ENCODE assay signal across 1 cellular context in the genomic region with DNA sequence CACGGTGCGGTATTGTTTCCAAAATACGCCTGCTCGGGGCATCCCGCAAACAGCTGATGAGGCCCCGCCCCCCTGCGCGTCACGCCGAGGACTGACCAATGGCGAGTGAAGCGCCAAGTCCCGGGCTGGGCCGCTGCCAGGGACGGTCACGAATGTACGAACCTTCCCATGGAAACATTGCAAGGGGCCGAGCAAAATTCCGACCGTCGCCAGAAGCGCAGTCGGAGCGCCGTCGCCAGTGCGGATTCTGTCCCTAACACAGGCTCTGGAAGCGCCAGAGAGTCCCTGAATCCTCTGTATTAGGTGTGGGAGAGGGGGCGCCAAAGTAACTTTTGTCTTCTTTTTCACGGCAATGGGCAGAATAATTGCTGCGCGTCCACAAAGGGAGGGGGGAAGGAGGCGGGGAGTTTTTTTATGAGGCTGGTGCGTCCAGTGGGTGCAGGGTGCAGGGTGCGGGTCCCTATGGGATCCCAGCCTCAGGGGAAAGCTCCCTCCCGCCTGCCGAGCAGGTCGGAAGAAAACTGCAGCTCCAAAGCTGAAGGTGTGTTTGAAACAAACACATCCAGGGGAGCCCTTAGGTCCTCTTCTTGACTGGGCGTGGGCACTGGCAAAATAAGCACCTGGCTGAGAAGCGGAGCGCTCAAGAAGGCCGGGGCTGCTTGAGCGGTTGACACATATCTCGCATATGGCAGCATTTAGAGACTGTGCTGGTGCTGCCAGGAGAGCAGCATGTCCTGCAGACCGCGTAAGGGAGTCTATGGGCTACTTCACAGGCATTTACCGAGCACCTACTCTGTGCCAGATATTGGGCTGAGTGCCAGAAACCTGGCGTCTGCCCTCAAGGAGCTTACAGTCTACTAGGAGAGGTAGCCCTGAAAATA.
TF ChIP-seq lines count a peak whose summit lies in the region.

A gene with protein sequence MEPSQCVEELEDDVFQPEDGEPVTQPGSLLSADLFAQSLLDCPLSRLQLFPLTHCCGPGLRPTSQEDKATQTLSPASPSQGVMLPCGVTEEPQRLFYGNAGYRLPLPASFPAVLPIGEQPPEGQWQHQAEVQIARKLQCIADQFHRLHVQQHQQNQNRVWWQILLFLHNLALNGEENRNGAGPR (minus strand): TSS at position 25 of the 881 bp plus-strand sequence. CDS start 2,793 bp downstream, outside the sequence.

TF ChIP-seq in K562, 482 proteins besides CTCF, POLR2A, EP300 and RAD21 (continued from another document and continues in another):
- TF ChIP-seq, protein P1, sequence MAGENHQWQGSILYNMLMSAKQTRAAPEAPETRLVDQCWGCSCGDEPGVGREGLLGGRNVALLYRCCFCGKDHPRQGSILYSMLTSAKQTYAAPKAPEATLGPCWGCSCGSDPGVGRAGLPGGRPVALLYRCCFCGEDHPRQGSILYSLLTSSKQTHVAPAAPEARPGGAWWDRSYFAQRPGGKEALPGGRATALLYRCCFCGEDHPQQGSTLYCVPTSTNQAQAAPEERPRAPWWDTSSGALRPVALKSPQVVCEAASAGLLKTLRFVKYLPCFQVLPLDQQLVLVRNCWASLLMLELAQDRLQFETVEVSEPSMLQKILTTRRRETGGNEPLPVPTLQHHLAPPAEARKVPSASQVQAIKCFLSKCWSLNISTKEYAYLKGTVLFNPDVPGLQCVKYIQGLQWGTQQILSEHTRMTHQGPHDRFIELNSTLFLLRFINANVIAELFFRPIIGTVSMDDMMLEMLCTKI (IDR thresholded peaks at IDR 0.05; ENCODE audit: partially characterized antibody): no peak
- TF ChIP-seq TEAD1 (CRISPR knock-in tag; IDR thresholded peaks at IDR 0.05) (peak; percentile 39 to 87; a peak in 1 of 4 replicates), LARP7 (IDR thresholded peaks at IDR 0.05) (no peak), TCF7L2 (IDR thresholded peaks at IDR 0.05; ENCODE audit: low read depth, low read length) (no peak), CCNT2 (IDR thresholded peaks at IDR 0.05; ENCODE audit: borderline replicate concordance, extremely low read depth, insufficient read length, low read depth, low read length) (peak; percentile 78), PHB2 (IDR thresholded peaks at IDR 0.05; ENCODE audit: low read depth) (no peak), ZFP36 (IDR thresholded peaks at IDR 0.05; ENCODE audit: low read depth, low read length, partially characterized antibody) (no peak), ATF7 (IDR thresholded peaks at IDR 0.05) (peak; percentile 85), SP1 (CRISPR knock-in tag; IDR thresholded peaks at IDR 0.05) (peak; percentile 93), NELFE (IDR thresholded peaks at IDR 0.05; ENCODE audit: insufficient read depth, insufficient read length) (no peak), L3MBTL2 (IDR thresholded peaks at IDR 0.05) (peak; percentile 69), MAFF (IDR thresholded peaks at IDR 0.05; ENCODE audit: low read length) (no peak), SUPT5H (IDR thresholded peaks at IDR 0.05) (no peak), NR2C2 (CRISPR knock-in tag; IDR thresholded peaks at IDR 0.05) (no peak), NR2C2 (tag; IDR thresholded peaks at IDR 0.05) (no peak), ZNF431 (CRISPR knock-in tag; IDR thresholded peaks at IDR 0.05) (no peak), TSC22D4 (tag; IDR thresholded peaks at IDR 0.05) (no peak), SMC3 (conservative IDR thresholded peaks at IDR 0.05; ENCODE audit: insufficient read depth, low read depth, low read length) (peak; percentile 32; the same call in 1 of the 2 replicates), RFX1 (IDR thresholded peaks at IDR 0.05) (peak; percentile 82), FOXA3 (CRISPR knock-in tag; conservative IDR thresholded peaks at IDR 0.05 in 1 of 2, IDR thresholded peaks at IDR 0.05 in 1 of 2) (no peak), BMI1 (IDR thresholded peaks at IDR 0.05; ENCODE audit: low read length) (no peak), RFX5 (IDR thresholded peaks at IDR 0.05; ENCODE audit: low read depth, low read length) (no peak), DMBX1 (CRISPR knock-in tag; IDR thresholded peaks at IDR 0.05; ENCODE audit: borderline replicate concordance) (no peak), ZNF668 (CRISPR knock-in tag; IDR thresholded peaks at IDR 0.05) (no peak), ZFX (CRISPR knock-in tag; IDR thresholded peaks at IDR 0.05) (no peak), MEF2D (tag; conservative IDR thresholded peaks at IDR 0.05; ENCODE audit: low read depth) (no peak), RB1 (IDR thresholded peaks at IDR 0.05; ENCODE audit: low read depth) (peak; percentile 85), RFX7 (CRISPR knock-in tag; IDR thresholded peaks at IDR 0.05) (no peak), TAF9B (IDR thresholded peaks at IDR 0.05; ENCODE audit: partially characterized antibody) (no peak), ZNF217 (CRISPR knock-in tag; IDR thresholded peaks at IDR 0.05) (no peak), ETS2 (tag; IDR thresholded peaks at IDR 0.05; ENCODE audit: borderline replicate concordance, poor library complexity, severe bottlenecking) (no peak), JUN (IDR thresholded peaks at IDR 0.05; ENCODE audit: borderline replicate concordance, low read depth, low read length) (0 out of 2 replicates have a peak, but pooled peaks have one; percentile 17), JUN (CRISPR knock-in tag; IDR thresholded peaks at IDR 0.05; ENCODE audit: borderline replicate concordance) (no peak), HNRNPH1 (optimal IDR thresholded peaks at IDR 0.05; ENCODE audit: low read depth, low read length) (no peak), HCFC1 (IDR thresholded peaks at IDR 0.05; ENCODE audit: low read depth, low read length) (peak; percentile 60), ILF3 (IDR thresholded peaks at IDR 0.05; ENCODE audit: borderline replicate concordance) (no peak), BHLHE40 (IDR thresholded peaks at IDR 0.05; ENCODE audit: low read length) (peak; percentile 70)
- TF ChIP-seq, protein P2, sequence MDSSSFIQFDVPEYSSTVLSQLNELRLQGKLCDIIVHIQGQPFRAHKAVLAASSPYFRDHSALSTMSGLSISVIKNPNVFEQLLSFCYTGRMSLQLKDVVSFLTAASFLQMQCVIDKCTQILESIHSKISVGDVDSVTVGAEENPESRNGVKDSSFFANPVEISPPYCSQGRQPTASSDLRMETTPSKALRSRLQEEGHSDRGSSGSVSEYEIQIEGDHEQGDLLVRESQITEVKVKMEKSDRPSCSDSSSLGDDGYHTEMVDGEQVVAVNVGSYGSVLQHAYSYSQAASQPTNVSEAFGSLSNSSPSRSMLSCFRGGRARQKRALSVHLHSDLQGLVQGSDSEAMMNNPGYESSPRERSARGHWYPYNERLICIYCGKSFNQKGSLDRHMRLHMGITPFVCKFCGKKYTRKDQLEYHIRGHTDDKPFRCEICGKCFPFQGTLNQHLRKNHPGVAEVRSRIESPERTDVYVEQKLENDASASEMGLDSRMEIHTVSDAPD (CRISPR knock-in tag; IDR thresholded peaks at IDR 0.05): no peak
- TF ChIP-seq, protein P3, sequence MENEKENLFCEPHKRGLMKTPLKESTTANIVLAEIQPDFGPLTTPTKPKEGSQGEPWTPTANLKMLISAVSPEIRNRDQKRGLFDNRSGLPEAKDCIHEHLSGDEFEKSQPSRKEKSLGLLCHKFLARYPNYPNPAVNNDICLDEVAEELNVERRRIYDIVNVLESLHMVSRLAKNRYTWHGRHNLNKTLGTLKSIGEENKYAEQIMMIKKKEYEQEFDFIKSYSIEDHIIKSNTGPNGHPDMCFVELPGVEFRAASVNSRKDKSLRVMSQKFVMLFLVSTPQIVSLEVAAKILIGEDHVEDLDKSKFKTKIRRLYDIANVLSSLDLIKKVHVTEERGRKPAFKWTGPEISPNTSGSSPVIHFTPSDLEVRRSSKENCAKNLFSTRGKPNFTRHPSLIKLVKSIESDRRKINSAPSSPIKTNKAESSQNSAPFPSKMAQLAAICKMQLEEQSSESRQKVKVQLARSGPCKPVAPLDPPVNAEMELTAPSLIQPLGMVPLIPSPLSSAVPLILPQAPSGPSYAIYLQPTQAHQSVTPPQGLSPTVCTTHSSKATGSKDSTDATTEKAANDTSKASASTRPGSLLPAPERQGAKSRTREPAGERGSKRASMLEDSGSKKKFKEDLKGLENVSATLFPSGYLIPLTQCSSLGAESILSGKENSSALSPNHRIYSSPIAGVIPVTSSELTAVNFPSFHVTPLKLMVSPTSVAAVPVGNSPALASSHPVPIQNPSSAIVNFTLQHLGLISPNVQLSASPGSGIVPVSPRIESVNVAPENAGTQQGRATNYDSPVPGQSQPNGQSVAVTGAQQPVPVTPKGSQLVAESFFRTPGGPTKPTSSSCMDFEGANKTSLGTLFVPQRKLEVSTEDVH (IDR thresholded peaks at IDR 0.05; ENCODE audit: low read depth, partially characterized antibody): peak; percentile 85
- TF ChIP-seq, protein P4, sequence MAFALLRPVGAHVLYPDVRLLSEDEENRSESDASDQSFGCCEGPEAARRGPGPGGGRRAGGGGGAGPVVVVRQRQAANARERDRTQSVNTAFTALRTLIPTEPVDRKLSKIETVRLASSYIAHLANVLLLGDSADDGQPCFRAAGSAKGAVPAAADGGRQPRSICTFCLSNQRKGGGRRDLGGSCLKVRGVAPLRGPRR (CRISPR knock-in tag; IDR thresholded peaks at IDR 0.05): no peak
- TF ChIP-seq, protein P5, sequence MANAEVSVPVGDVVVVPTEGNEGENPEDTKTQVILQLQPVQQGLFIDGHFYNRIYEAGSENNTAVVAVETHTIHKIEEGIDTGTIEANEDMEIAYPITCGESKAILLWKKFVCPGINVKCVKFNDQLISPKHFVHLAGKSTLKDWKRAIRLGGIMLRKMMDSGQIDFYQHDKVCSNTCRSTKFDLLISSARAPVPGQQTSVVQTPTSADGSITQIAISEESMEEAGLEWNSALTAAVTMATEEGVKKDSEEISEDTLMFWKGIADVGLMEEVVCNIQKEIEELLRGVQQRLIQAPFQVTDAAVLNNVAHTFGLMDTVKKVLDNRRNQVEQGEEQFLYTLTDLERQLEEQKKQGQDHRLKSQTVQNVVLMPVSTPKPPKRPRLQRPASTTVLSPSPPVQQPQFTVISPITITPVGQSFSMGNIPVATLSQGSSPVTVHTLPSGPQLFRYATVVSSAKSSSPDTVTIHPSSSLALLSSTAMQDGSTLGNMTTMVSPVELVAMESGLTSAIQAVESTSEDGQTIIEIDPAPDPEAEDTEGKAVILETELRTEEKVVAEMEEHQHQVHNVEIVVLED (CRISPR knock-in tag; IDR thresholded peaks at IDR 0.05): 0 out of 2 replicates have a peak, but pooled peaks have one; percentile 7
- TF ChIP-seq, protein P6, sequence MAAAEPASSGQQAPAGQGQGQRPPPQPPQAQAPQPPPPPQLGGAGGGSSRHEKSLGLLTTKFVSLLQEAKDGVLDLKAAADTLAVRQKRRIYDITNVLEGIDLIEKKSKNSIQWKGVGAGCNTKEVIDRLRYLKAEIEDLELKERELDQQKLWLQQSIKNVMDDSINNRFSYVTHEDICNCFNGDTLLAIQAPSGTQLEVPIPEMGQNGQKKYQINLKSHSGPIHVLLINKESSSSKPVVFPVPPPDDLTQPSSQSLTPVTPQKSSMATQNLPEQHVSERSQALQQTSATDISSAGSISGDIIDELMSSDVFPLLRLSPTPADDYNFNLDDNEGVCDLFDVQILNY (CRISPR knock-in tag; IDR thresholded peaks at IDR 0.05): no peak
- TF ChIP-seq, protein P7, sequence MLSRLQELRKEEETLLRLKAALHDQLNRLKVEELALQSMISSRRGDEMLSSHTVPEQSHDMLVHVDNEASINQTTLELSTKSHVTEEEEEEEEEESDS (CRISPR knock-in tag; IDR thresholded peaks at IDR 0.05): no peak
- TF ChIP-seq, protein P8, sequence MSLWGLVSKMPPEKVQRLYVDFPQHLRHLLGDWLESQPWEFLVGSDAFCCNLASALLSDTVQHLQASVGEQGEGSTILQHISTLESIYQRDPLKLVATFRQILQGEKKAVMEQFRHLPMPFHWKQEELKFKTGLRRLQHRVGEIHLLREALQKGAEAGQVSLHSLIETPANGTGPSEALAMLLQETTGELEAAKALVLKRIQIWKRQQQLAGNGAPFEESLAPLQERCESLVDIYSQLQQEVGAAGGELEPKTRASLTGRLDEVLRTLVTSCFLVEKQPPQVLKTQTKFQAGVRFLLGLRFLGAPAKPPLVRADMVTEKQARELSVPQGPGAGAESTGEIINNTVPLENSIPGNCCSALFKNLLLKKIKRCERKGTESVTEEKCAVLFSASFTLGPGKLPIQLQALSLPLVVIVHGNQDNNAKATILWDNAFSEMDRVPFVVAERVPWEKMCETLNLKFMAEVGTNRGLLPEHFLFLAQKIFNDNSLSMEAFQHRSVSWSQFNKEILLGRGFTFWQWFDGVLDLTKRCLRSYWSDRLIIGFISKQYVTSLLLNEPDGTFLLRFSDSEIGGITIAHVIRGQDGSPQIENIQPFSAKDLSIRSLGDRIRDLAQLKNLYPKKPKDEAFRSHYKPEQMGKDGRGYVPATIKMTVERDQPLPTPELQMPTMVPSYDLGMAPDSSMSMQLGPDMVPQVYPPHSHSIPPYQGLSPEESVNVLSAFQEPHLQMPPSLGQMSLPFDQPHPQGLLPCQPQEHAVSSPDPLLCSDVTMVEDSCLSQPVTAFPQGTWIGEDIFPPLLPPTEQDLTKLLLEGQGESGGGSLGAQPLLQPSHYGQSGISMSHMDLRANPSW (CRISPR knock-in tag; IDR thresholded peaks at IDR 0.05): peak; percentile 29; the same call in 1 of the 2 replicates
- TF ChIP-seq, protein P9, sequence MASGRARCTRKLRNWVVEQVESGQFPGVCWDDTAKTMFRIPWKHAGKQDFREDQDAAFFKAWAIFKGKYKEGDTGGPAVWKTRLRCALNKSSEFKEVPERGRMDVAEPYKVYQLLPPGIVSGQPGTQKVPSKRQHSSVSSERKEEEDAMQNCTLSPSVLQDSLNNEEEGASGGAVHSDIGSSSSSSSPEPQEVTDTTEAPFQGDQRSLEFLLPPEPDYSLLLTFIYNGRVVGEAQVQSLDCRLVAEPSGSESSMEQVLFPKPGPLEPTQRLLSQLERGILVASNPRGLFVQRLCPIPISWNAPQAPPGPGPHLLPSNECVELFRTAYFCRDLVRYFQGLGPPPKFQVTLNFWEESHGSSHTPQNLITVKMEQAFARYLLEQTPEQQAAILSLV (tag; IDR thresholded peaks at IDR 0.05): no peak
- TF ChIP-seq, protein P10, sequence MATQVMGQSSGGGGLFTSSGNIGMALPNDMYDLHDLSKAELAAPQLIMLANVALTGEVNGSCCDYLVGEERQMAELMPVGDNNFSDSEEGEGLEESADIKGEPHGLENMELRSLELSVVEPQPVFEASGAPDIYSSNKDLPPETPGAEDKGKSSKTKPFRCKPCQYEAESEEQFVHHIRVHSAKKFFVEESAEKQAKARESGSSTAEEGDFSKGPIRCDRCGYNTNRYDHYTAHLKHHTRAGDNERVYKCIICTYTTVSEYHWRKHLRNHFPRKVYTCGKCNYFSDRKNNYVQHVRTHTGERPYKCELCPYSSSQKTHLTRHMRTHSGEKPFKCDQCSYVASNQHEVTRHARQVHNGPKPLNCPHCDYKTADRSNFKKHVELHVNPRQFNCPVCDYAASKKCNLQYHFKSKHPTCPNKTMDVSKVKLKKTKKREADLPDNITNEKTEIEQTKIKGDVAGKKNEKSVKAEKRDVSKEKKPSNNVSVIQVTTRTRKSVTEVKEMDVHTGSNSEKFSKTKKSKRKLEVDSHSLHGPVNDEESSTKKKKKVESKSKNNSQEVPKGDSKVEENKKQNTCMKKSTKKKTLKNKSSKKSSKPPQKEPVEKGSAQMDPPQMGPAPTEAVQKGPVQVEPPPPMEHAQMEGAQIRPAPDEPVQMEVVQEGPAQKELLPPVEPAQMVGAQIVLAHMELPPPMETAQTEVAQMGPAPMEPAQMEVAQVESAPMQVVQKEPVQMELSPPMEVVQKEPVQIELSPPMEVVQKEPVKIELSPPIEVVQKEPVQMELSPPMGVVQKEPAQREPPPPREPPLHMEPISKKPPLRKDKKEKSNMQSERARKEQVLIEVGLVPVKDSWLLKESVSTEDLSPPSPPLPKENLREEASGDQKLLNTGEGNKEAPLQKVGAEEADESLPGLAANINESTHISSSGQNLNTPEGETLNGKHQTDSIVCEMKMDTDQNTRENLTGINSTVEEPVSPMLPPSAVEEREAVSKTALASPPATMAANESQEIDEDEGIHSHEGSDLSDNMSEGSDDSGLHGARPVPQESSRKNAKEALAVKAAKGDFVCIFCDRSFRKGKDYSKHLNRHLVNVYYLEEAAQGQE (CRISPR knock-in tag; IDR thresholded peaks at IDR 0.05; ENCODE audit: low read depth): no peak
